ENCODE assay signal across 7 cellular contexts in the genomic region with DNA sequence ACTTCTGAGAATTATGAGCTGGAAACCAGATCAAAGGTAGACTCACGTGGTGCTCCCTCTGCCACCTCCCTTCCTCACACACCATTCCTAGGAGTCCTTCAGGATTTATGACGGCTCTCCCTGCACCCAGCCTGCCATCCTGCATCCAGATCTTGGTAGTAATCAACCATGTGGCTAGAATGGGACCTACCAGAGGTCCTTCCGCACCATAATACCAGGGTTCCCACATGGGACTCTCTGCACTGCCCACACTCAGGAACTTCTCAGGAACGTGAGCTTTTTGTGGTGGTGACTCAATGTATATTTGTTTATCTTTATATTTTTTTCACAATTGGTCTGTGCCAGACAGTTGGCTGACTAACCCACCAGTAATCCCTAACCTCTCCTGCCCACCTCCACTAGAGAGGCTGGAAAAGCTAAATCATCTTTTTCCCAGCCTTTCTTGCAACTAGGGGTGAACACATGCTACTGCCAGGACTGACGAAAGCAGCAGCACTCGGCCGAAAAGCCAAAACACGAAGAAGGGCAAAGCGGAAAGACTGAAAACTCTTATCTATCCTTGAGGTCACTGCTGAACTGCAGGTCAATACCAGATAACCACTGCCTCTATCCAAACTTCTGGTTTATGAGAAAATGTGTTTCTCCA.
DNase-seq lines count a peak whose midpoint lies in the region; ATAC-seq, FAIRE-seq and TF ChIP-seq lines count a peak whose summit lies in the region.

No MANE protein-coding gene starts in this region.

- TF ChIP-seq RAD21 in K562 (CRISPR knock-in tag; conservative IDR thresholded peaks at IDR 0.05 in 1 of 2, IDR thresholded peaks at IDR 0.05 in 1 of 2): 0 out of 4 replicates have a peak, but pooled peaks of 1 of the 2 experiments have one; percentile 6

- H3K36me3 ChIP-seq in K562 (ENCODE audit: control insufficient read depth, insufficient read depth, low read length): no peaks in the 10 kb centered on the region

- POLR2A ChIA-PET in K562 (lab: Yijun Ruan, JAX): interaction anchor here (0.7 to 1.1 kb wide), 4 partner anchors 11 to 40 kb away, joined by 3 read pairs; no protein-coding TSS in a partner anchor

- no peak overlapping the region for H3K4me2 ChIP-seq in K562 (ENCODE audit: insufficient read depth, low read length)

- no peak overlapping the region for H3K9ac ChIP-seq in K562 (ENCODE audit: insufficient read depth in 1 of 2, low read depth in 2 of 2, low read length in 2 of 2)

- 2% methylated on average over 9 of the region's 9 CpGs for WGBS in K562 (ENCODE audit: insufficient coverage, low coverage, missing lambda C conversion rate)

- H2AFZ ChIP-seq in K562 (ENCODE audit: low read depth, low read length): no peak overlapping the region

- intact Hi-C loops in K562 (cut with micrococcal nuclease): no loop called here

- peaks cover 0 to 9% of the 10 kb centered on the region in 2 experiments; a peak in 2 of 5 replicates for H3K4me1 ChIP-seq in K562 (replicated peaks in 1 of 2; ENCODE audit: control insufficient read depth in 2 of 2, insufficient read depth in 2 of 2, low read length in 2 of 2)

- no peaks in the 10 kb centered on the region for H3K9me1 ChIP-seq in K562 (ENCODE audit: control insufficient read depth, insufficient read depth, low read length)

- H3K27ac ChIP-seq in K562 (ENCODE audit: extremely low read depth, low read depth, low read length): no peak overlapping the region

- DNase-seq in GM03348 (ENCODE audit: low spot score): peak; percentile 88
- peak; percentile 96 for DNase-seq in NB4 (ENCODE audit: low read depth)
- peak in 1 of 4 experiments; percentile 20 for DNase-seq in K562 (ENCODE audit: extremely low read depth in 1 of 4, low spot score in 3 of 4)
- DNase-seq in omental fat pad (ENCODE audit: low spot score): no peak
- DNase-seq in SKM-1 treated with dmso at 0.1 percent for 144 hours (lab: John Stamatoyannopoulos, UW; ENCODE audit: unreplicated experiment): no peak
- no peak for DNase-seq in Kasumi-1 (lab: John Stamatoyannopoulos, UW)
- no peak for DNase-seq in SHP77 treated with DMSO at 0.1 percent for 48 hours (lab: John Stamatoyannopoulos, UW)

- CTCF ChIA-PET in K562 (lab: Yijun Ruan, JAX; ENCODE audit: low intra/inter-chr PET ratio): no interaction called here

- FAIRE-seq in K562 (lab: Jason Lieb, UNC): no peak

- H4K20me1 ChIP-seq in K562 (replicated peaks; ENCODE audit: control insufficient read depth, insufficient read depth, low read length): no peaks in the 10 kb centered on the region; the same call in 1 of the 2 replicates

- H3K9me3 ChIP-seq in K562 (replicated peaks; ENCODE audit: control insufficient read depth, insufficient read depth, low read depth, low read length): no peaks in the 10 kb centered on the region

- BruUV-seq in K562 (replicated peaks; lab: Mats Ljungman, UMichigan): no TSS peak

- in situ Hi-C loops in K562 (cut with MboI): no loop called here

- peaks cover 36 to 56% of the 10 kb centered on the region in 2 experiments for H3K27me3 ChIP-seq in K562 (ENCODE audit: control insufficient read depth in 2 of 2, insufficient read depth in 2 of 2, low read length in 2 of 2)

- no peak for TF ChIP-seq CTCF in NB4 (IDR thresholded peaks at IDR 0.05; ENCODE audit: low read depth, low read length)
- TF ChIP-seq CTCF in K562 (IDR thresholded peaks at IDR 0.05 in 2 of 3, conservative IDR thresholded peaks at IDR 0.05 in 1 of 3; ENCODE audit: insufficient read depth in 2 of 3, low read depth in 1 of 3, low read length in 3 of 3): no peak
- no peak for TF ChIP-seq CTCF in omental fat pad (IDR thresholded peaks at IDR 0.05)

- no peaks in the 10 kb centered on the region for H3K79me2 ChIP-seq in K562 (ENCODE audit: control insufficient read depth, insufficient read depth, low read length)

- TF ChIP-seq POLR2A in NB4 (IDR thresholded peaks at IDR 0.05; ENCODE audit: extremely low read depth, insufficient read length): no peak
- TF ChIP-seq POLR2A in K562 (conservative IDR thresholded peaks at IDR 0.05): no peak

- no peak for TF ChIP-seq EP300 in K562 (IDR thresholded peaks at IDR 0.05; ENCODE audit: low read length)

- peak; percentile 32; the same call in 2 of the 3 replicates for ATAC-seq in K562
- ATAC-seq in omental fat pad (ENCODE audit: low FRiP score): peak; percentile 92

- H3K4me3 ChIP-seq in NB4 (ENCODE audit: low read depth, low read length) (peak overlapping the region; percentile 71), K562 (no peak overlapping the region)

TF ChIP-seq in K562, 482 proteins besides CTCF, POLR2A, EP300 and RAD21 (continues in another document):
- no peak for TF ChIP-seq ZNF143 (CRISPR knock-in tag; IDR thresholded peaks at IDR 0.05)
- TF ChIP-seq NR2C1 (IDR thresholded peaks at IDR 0.05): no peak
- TF ChIP-seq NR2C1 (tag; IDR thresholded peaks at IDR 0.05): peak; percentile 72
- TF ChIP-seq RBBP5 (IDR thresholded peaks at IDR 0.05; ENCODE audit: borderline replicate concordance, insufficient read depth, low read length, poor library complexity, severe bottlenecking): no peak
- no peak for TF ChIP-seq ATF1 (CRISPR knock-in tag; IDR thresholded peaks at IDR 0.05)
- TF ChIP-seq ATF1 (tag; IDR thresholded peaks at IDR 0.05): peak; percentile 41; the same call in 1 of the 2 replicates
- TF ChIP-seq TCF3 (CRISPR knock-in tag; IDR thresholded peaks at IDR 0.05): 0 out of 2 replicates have a peak, but pooled peaks have one; percentile 24
- TF ChIP-seq MAX (CRISPR knock-in tag; IDR thresholded peaks at IDR 0.05): peak; percentile 56
- TF ChIP-seq ARID1B (IDR thresholded peaks at IDR 0.05): peak; percentile 38; the same call in 1 of the 2 replicates
- peak; percentile 42; the same call in 1 of the 2 replicates for TF ChIP-seq ETV1 (tag; conservative IDR thresholded peaks at IDR 0.05; ENCODE audit: low read depth)
- TF ChIP-seq HDAC2 (IDR thresholded peaks at IDR 0.05): no peak
- TF ChIP-seq L3MBTL2 (IDR thresholded peaks at IDR 0.05): no peak
- peak; percentile 80 for TF ChIP-seq FOSL1 (tag; conservative IDR thresholded peaks at IDR 0.05)
- no peak for TF ChIP-seq ZNF830 (CRISPR knock-in tag; IDR thresholded peaks at IDR 0.05)
- no peak for TF ChIP-seq STAG1 (CRISPR knock-in tag; IDR thresholded peaks at IDR 0.05; ENCODE audit: borderline replicate concordance)
- TF ChIP-seq HMBOX1 (IDR thresholded peaks at IDR 0.05): peak; percentile 93
- TF ChIP-seq RBM14 (IDR thresholded peaks at IDR 0.05; ENCODE audit: borderline replicate concordance, insufficient read depth, low read depth, low read length): no peak
- TF ChIP-seq MBD1 (CRISPR knock-in tag; IDR thresholded peaks at IDR 0.05): no peak
- no peak for TF ChIP-seq NFXL1 (CRISPR knock-in tag; IDR thresholded peaks at IDR 0.05)
- TF ChIP-seq SIN3B (IDR thresholded peaks at IDR 0.05; ENCODE audit: low read depth): no peak
- TF ChIP-seq PRPF4 (IDR thresholded peaks at IDR 0.05; ENCODE audit: insufficient read depth, low read depth, low read length, poor library complexity, severe bottlenecking): no peak
- TF ChIP-seq ZNF253 (CRISPR knock-in tag; conservative IDR thresholded peaks at IDR 0.05): no peak
- no peak for TF ChIP-seq JUN (IDR thresholded peaks at IDR 0.05; ENCODE audit: borderline replicate concordance, low read depth, low read length)
- TF ChIP-seq JUN (CRISPR knock-in tag; IDR thresholded peaks at IDR 0.05; ENCODE audit: borderline replicate concordance): no peak
- TF ChIP-seq YY1 (IDR thresholded peaks at IDR 0.05; ENCODE audit: borderline replicate concordance in 1 of 3, control insufficient read depth in 1 of 3, extremely low read depth in 1 of 3, insufficient read depth in 3 of 3, insufficient read length in 1 of 3, insufficient replicate concordance in 2 of 3, low read depth in 1 of 3, low read length in 2 of 3): no peak
- peak; percentile 62 for TF ChIP-seq BHLHE40 (IDR thresholded peaks at IDR 0.05; ENCODE audit: low read length)
- TF ChIP-seq, protein P1, sequence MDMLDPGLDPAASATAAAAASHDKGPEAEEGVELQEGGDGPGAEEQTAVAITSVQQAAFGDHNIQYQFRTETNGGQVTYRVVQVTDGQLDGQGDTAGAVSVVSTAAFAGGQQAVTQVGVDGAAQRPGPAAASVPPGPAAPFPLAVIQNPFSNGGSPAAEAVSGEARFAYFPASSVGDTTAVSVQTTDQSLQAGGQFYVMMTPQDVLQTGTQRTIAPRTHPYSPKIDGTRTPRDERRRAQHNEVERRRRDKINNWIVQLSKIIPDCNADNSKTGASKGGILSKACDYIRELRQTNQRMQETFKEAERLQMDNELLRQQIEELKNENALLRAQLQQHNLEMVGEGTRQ (CRISPR knock-in tag; IDR thresholded peaks at IDR 0.05): no peak

Comparison
In these comparisons a context has a peak if more than half of its experiments do, and no peak if none do; other contexts are left out.
1. DNase-seq: peak in GM03348 (single experiment) and NB4 (single experiment); none in omental fat pad (single experiment), SKM-1 treated with dmso at 0.1 percent for 144 hours (single experiment), Kasumi-1 (0 of 2) and SHP77 treated with DMSO at 0.1 percent for 48 hours (single experiment).